18 cellular contexts compared by ENCODE assay signal in genomic region chr7:41787951-41788350, GRCh38.
A peak's percentile ranks its signal among the peaks of the same experiment; 100 is the strongest.
DNase-seq lines count a peak whose midpoint lies in the region; ATAC-seq and TF ChIP-seq lines count a peak whose summit lies in the region.
"Had no signal": no experiment of that assay in that cellular context is flagged by ENCODE, and none has a peak within 500 bp of the region (broad histone marks: within the 10 kb centered on the region; RNA-seq: fewer than 3 reads in every experiment).

No MANE protein-coding gene starts in this region.

- peaks cover 23% of the 10 kb centered on the region for H3K4me1 ChIP-seq in adipocyte (ENCODE audit: control insufficient read depth, insufficient read depth, low read length)
- H3K4me1 ChIP-seq in tibial artery = peaks cover 0 to 31% (median 6%) of the 10 kb centered on the region in 4 donors
- H3K4me1 ChIP-seq: A549, BE2C had no signal

- no peaks in the 10 kb centered on the region for H3K27me3 ChIP-seq in adipocyte (replicated peaks; ENCODE audit: control insufficient read depth, insufficient read depth, low read length)
- no peaks in the 10 kb centered on the region for H3K27me3 ChIP-seq in tibial artery
- H3K27me3 ChIP-seq: BE2C had no signal

- no peaks in the 10 kb centered on the region for H3K9me3 ChIP-seq in adipocyte (ENCODE audit: control insufficient read depth, low read length)
- H3K9me3 ChIP-seq in tibial artery = no peaks in the 10 kb centered on the region
- H3K9me3 ChIP-seq: A549, BE2C had no signal

- ATAC-seq in GM18505 (IDR thresholded peaks at IDR 0.05; ENCODE audit: unreplicated experiment) (no peak), GM18870 (IDR thresholded peaks at IDR 0.05; ENCODE audit: unreplicated experiment) (no peak)
- ATAC-seq: A549 had no signal

- peak overlapping the region; percentile 36 to 53 for H3K27ac ChIP-seq in tibial artery
- H3K27ac ChIP-seq: A549 had no signal

- H3K4me3 ChIP-seq in adipocyte (ENCODE audit: low read length) (no peak overlapping the region), tibial artery (no peak overlapping the region)
- H3K4me3 ChIP-seq: A549 had no signal

- DNase-seq in GM03348 (ENCODE audit: low spot score) = peak; percentile 24
- peak; percentile 14 for DNase-seq in adipocyte (ENCODE audit: low read depth)
- peak; percentile 8 for DNase-seq in myocyte (ENCODE audit: low read depth)
- DNase-seq in tibial artery = no peak
- no peak for DNase-seq in activated CD4-positive, alpha-beta T cell treated with anti-CD3 and anti-CD28 coated beads for 48 hours
- DNase-seq: BE2C, KBM-7, NCI-H1092, NCI-H1436 treated with DMSO at 0.1 percent for 48 hours, NCI-H2029, NCI-H2171, NCI-H345, NCI-H524 treated with DMSO at 0.1 percent for 48 hours, NCI-H82, Right ventricle myocardium superior had no signal

- TF ChIP-seq CTCF in tibial artery (IDR thresholded peaks at IDR 0.05) = no peak

- intact Hi-C loops in tibial artery (cut with DNase I; ENCODE audit: low total_unique reads) = no loop called here

- TF ChIP-seq POLR2A in GM18505 (IDR thresholded peaks at IDR 0.05; ENCODE audit: borderline replicate concordance, extremely low read depth, insufficient read depth, insufficient read length) = no peak

- H3K9ac ChIP-seq in adipocyte (ENCODE audit: low read length) = no peak overlapping the region

- H3K36me3 ChIP-seq in adipocyte (ENCODE audit: control insufficient read depth, insufficient read depth, low read length, severe bottlenecking) = no peaks in the 10 kb centered on the region
- no peaks in the 10 kb centered on the region for H3K36me3 ChIP-seq in tibial artery
- H3K36me3 ChIP-seq: BE2C had no signal

Comparison
In these comparisons a context has a peak if more than half of its experiments do, and no peak if none do; other contexts are left out.
1. DNase-seq: peak in GM03348 (single experiment), adipocyte (single experiment) and myocyte (single experiment); none in tibial artery (0 of 2) and activated CD4-positive, alpha-beta T cell treated with anti-CD3 and anti-CD28 coated beads for 48 hours (single experiment).